Comparison of ENCODE assay signal across 8 cellular contexts in the genomic region with DNA sequence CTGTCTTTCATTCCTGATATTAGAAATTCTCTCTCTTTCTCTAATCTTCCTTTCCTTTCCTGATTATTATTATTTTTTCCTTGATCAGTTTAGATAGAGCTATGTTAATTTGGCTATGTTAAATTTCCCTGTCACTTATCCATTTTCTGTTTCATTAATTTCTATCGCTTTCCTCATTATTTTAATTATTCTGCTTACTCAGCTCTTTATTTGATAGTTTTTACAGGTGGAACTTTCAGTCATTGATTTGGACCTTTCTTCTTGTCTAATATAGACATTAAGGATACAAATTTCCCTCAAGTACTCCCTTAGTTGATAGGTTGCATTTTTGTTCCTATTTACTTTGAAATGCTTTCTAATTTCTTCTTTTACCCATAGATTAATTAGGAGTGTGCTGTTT.
"Had no signal": no experiment of that assay in that cellular context is flagged by ENCODE, and none has a peak within 500 bp of the region (broad histone marks: within the 10 kb centered on the region; RNA-seq: fewer than 3 reads in every experiment).

No MANE protein-coding gene starts in this region.

- H2AFZ ChIP-seq: GM23338 had no signal

- H3K4me3 Mint-ChIP-seq: GM23338, HFFc6, IgD-negative memory B cell had no signal

- H3K36me3 Mint-ChIP-seq: IgD-negative memory B cell had no signal

- H3K27me3 Mint-ChIP-seq: IgD-negative memory B cell had no signal

- H3K4me3 ChIP-seq: GM23338, HAP-1 had no signal

- H3K36me3 ChIP-seq: HAP-1 had no signal

- H3K27ac ChIP-seq: HL-60 had no signal

- H3K4me1 ChIP-seq: HAP-1 had no signal

- H3K27ac Mint-ChIP-seq: GM23338, HFFc6, IgD-negative memory B cell had no signal

- H3K4me2 ChIP-seq: GM23338 had no signal

- ATAC-seq: GM23338, HCT116 had no signal

- H3K4me1 Mint-ChIP-seq: GM23338, IgD-negative memory B cell had no signal

- DNase-seq: H7, HFFc6, KG1 had no signal
